8 cellular contexts compared by ENCODE assay signal in the genomic region with DNA sequence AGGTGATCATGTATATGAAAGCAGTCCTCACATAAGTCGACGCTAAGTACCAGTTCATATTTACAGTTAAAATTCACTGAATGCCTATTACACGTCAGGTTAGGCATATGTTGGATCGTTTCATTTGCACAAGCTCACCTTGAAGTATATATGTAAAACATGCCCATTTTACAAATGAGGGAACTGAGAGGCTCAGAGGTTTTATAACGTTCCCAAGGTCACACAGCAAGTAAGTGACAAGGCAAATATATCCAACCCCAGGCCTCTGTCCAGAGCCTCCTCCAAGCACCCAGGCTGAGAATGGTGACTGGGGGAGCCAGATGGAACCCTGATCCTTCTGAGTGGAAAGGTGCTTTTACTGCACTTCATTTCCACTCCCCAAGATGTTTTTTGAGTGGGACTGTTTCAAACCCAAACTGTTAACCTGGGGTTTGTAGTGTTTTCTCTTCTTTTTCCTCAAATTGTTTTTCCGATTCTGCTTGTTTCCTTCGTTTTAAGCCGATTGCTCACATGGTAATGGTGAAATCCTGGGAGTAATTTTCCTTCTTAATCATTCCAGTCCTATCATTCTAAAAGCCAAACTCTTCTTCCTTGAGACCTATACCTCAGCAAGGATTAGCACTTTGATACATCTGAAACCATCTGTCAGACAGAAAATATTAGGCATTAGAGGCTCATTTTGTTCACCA. TPM values are rescaled to one million over a fixed set of nuclear protein-coding genes. Genes with fewer than 3 reads are reported as not detected.
DNase-seq lines count a peak whose midpoint lies in the region; ATAC-seq and TF ChIP-seq lines count a peak whose summit lies in the region.

No MANE protein-coding gene starts in this region.

- peak overlapping the region; percentile 18 for H3K4ac ChIP-seq in mesendoderm (ENCODE audit: low read depth, low read length)

- H3K36me3 ChIP-seq in CD8-positive, alpha-beta T cell (ENCODE audit: insufficient read depth, low read length): no peaks in the 10 kb centered on the region
- H3K36me3 ChIP-seq in mesendoderm (ENCODE audit: control insufficient read depth, insufficient read depth, low read length): no peaks in the 10 kb centered on the region

- peak overlapping the region; percentile 67 for H3K9ac ChIP-seq in mesendoderm (ENCODE audit: low read length)

- WGBS in mesendoderm (ENCODE audit: extremely low coverage, insufficient coverage, low lambda C conversion rate): no CpG with 5 or more reads among the region's 8 CpGs

- H3K79me1 ChIP-seq in mesendoderm (ENCODE audit: low read length): no peaks in the 10 kb centered on the region

- H3K36me3 Mint-ChIP-seq in CD8-positive, alpha-beta T cell: peaks cover 15% of the 10 kb centered on the region

- CTCF ChIA-PET in CD8-positive, alpha-beta T cell (lab: Charles Lee): interaction anchor here (0.9 to 4.0 kb wide), 2 partner anchors 57 to 73 kb away, joined by 4 to 19 read pairs; no protein-coding TSS in a partner anchor

- peak overlapping the region; percentile 81 for H3K56ac ChIP-seq in mesendoderm (ENCODE audit: low read length)

- H2BK120ac ChIP-seq in mesendoderm (ENCODE audit: low read depth, low read length): no peak overlapping the region

- DNase-seq in CD8-positive, alpha-beta T cell: no peak
- DNase-seq in astrocyte of the spinal cord (ENCODE audit: low read depth, low spot score) (no peak), mesendoderm (no peak), NAMALWA (ENCODE audit: low spot score) (no peak), NCI-H2227 treated with DMSO at 0.1 percent for 48 hours (lab: John Stamatoyannopoulos, UW) (no peak)

- H3K4me3 Mint-ChIP-seq in CD8-positive, alpha-beta T cell: peak overlapping the region; percentile 97

- intact Hi-C loops in CD8-positive, alpha-beta T cell (cut with DNase I, micrococcal nuclease): loop anchor here (1.0 to 10.0 kb wide), 16 partner anchors 52 to 1333 kb away; partner anchors contain the start of genes TBC1D19 (in 2 of the 2), ZCCHC4 (in 2 of the 2), ANAPC4 (in 1 of the 2) and DHX15 (in 1 of the 2)

- H3K79me2 ChIP-seq in mesendoderm (ENCODE audit: control insufficient read depth, insufficient read depth, low read length): no peaks in the 10 kb centered on the region

- no peak overlapping the region for H4K5ac ChIP-seq in mesendoderm (ENCODE audit: low read length)

- H2AK5ac ChIP-seq in mesendoderm (ENCODE audit: low read length): no peak overlapping the region

- no peak overlapping the region for H3K23ac ChIP-seq in mesendoderm (ENCODE audit: low read length)

- no peak overlapping the region for H4K8ac ChIP-seq in mesendoderm (ENCODE audit: low read depth, low read length)

- H3K4me1 ChIP-seq in CD8-positive, alpha-beta T cell (ENCODE audit: insufficient read depth, low read length): peaks cover 18% of the 10 kb centered on the region
- H3K4me1 ChIP-seq in mesendoderm (ENCODE audit: control insufficient read depth, low read depth, low read length): peaks cover 2% of the 10 kb centered on the region

- no peaks in the 10 kb centered on the region for H3K9me3 Mint-ChIP-seq in CD8-positive, alpha-beta T cell

- no peak for TF ChIP-seq CTCF in CD8-positive, alpha-beta T cell (IDR thresholded peaks at IDR 0.05)
- no peak for TF ChIP-seq CTCF in astrocyte of the spinal cord (IDR thresholded peaks at IDR 0.05; ENCODE audit: low read depth, low read length)

- no peak overlapping the region for H2BK15ac ChIP-seq in mesendoderm (replicated peaks; ENCODE audit: low read depth)

- in situ Hi-C loops in astrocyte of the spinal cord (cut with HindIII; ENCODE audit: low sequenced_read_pairs): no loop called here

- ATAC-seq in CD8-positive, alpha-beta T cell: no peak
- ATAC-seq in HG03280 (IDR thresholded peaks at IDR 0.05; ENCODE audit: unreplicated experiment): peak; percentile 2
- ATAC-seq in GM21381 (IDR thresholded peaks at IDR 0.05; ENCODE audit: unreplicated experiment): no peak
- no peak for ATAC-seq in HG02973 (IDR thresholded peaks at IDR 0.05; ENCODE audit: unreplicated experiment)

- peak overlapping the region; percentile 52 for H3K18ac ChIP-seq in mesendoderm (ENCODE audit: low read length)

- H3K9me3 ChIP-seq in CD8-positive, alpha-beta T cell (ENCODE audit: low read length): no peaks in the 10 kb centered on the region

- H2BK5ac ChIP-seq in mesendoderm (ENCODE audit: low read length): peak overlapping the region; percentile 12

- POLR2A ChIA-PET in CD8-positive, alpha-beta T cell (lab: Charles Lee): interaction anchor here (0.8 to 2.4 kb wide), 7 partner anchors 14 to 669 kb away, joined by 3 to 13 read pairs (median 5); partner anchors contain the start of gene TBC1D19

- peak overlapping the region; percentile 81 for H3K27ac ChIP-seq in CD8-positive, alpha-beta T cell (ENCODE audit: low read depth, low read length)
- no peak overlapping the region for H3K27ac ChIP-seq in mesendoderm (ENCODE audit: low read depth, low read length)

- H3K27me3 ChIP-seq in CD8-positive, alpha-beta T cell (ENCODE audit: insufficient read depth, low read length): no peaks in the 10 kb centered on the region
- no peaks in the 10 kb centered on the region for H3K27me3 ChIP-seq in mesendoderm (ENCODE audit: insufficient read depth, low read length, poor library complexity)

- H3K4me3 ChIP-seq in CD8-positive, alpha-beta T cell (ENCODE audit: low read depth, low read length): peak overlapping the region; percentile 78
- peak overlapping the region; percentile 91 for H3K4me3 ChIP-seq in astrocyte of the spinal cord (ENCODE audit: low read depth, low read length)
- peak overlapping the region; percentile 51 for H3K4me3 ChIP-seq in mesendoderm (ENCODE audit: low read length)

- peaks cover 26% of the 10 kb centered on the region for H3K4me1 Mint-ChIP-seq in CD8-positive, alpha-beta T cell (ENCODE audit: low read depth)

- H3K4me2 ChIP-seq in mesendoderm (ENCODE audit: low read length): peak overlapping the region; percentile 40

- H3K27ac Mint-ChIP-seq in CD8-positive, alpha-beta T cell: peak overlapping the region; percentile 98

- no peaks in the 10 kb centered on the region for H3K27me3 Mint-ChIP-seq in CD8-positive, alpha-beta T cell (ENCODE audit: low read depth)

RNA-seq across cellular contexts. Expression of gene SMIM20, which starts 0.8 kb away (rescaled TPM):
- 1 to 10 TPM; 7.5 to 9.8 TPM for total RNA-seq in CD8-positive, alpha-beta T cell
- 28.3 TPM for polyA plus RNA-seq in mesendoderm (2013, experiment 1 of 2)
- polyA plus RNA-seq in mesendoderm (2013, experiment 2 of 2): 28.3 TPM

RNA-seq across cellular contexts. Expression of gene SEL1L3, which starts 52.0 kb away (rescaled TPM):
- total RNA-seq in CD8-positive, alpha-beta T cell: 10 to 100 TPM; 31.2 to 33.7 TPM
- polyA plus RNA-seq in mesendoderm (2013, experiment 1 of 2): 34.3 TPM
- 36.9 TPM for polyA plus RNA-seq in mesendoderm (2013, experiment 2 of 2)
